Comparison of ENCODE assay signal across 8 cellular contexts in genomic region chr3:13332158-13332557, GRCh38.
A peak's percentile ranks its signal among the peaks of the same experiment; 100 is the strongest.
DNase-seq lines count a peak whose midpoint lies in the region; ATAC-seq and FAIRE-seq lines count a peak whose summit lies in the region.

No MANE protein-coding gene starts in this region.

- peaks cover 36% of the 10 kb centered on the region for H3K36me3 ChIP-seq in H7 (replicated peaks; ENCODE audit: control insufficient read depth, insufficient read depth, low read length)

- FAIRE-seq in islet of Langerhans (lab: Jason Lieb, UNC) = peak; percentile 97

- ATAC-seq in GM18861 (IDR thresholded peaks at IDR 0.05; ENCODE audit: unreplicated experiment) = peak; percentile 89
- ATAC-seq in GM21825 (IDR thresholded peaks at IDR 0.05; ENCODE audit: unreplicated experiment) = peak; percentile 92

- no peaks in the 10 kb centered on the region for H3K27me3 ChIP-seq in H7 (ENCODE audit: control insufficient read depth, insufficient read depth, low read length)

- DNase-seq in NCI-H128 (lab: John Stamatoyannopoulos, UW; ENCODE audit: unreplicated experiment) = peak; percentile 24
- DNase-seq in OCI-M2 (lab: John Stamatoyannopoulos, UW; ENCODE audit: unreplicated experiment) = no peak
- DNase-seq in NCI-H446 treated with DMSO at 0.1 percent for 48 hours (lab: John Stamatoyannopoulos, UW) = no peak
- no peak for DNase-seq in stimulated activated CD4-positive, alpha-beta T cell treated with anti-CD3 and anti-CD28 coated beads, Interleukin-12 subunit alpha, Interleukin-12 subunit beta, amount 100 ng/mL, for 4 hours
- DNase-seq in H7 = no peak

- no peak overlapping the region for H3K4me3 ChIP-seq in H7 (ENCODE audit: insufficient read depth, low read depth, low read length)
